Comparison of ENCODE assay signal across 8 cellular contexts in genomic region chr7:114048386-114049235, GRCh38.
DNase-seq lines count a peak whose midpoint lies in the region; ATAC-seq and TF ChIP-seq lines count a peak whose summit lies in the region.

No MANE protein-coding gene starts in this region.

- ATAC-seq in CD8-positive, alpha-beta T cell: no peak
- ATAC-seq in HG02678 (IDR thresholded peaks at IDR 0.05; ENCODE audit: unreplicated experiment) (peak; percentile 43), GM21381 (IDR thresholded peaks at IDR 0.05; ENCODE audit: unreplicated experiment) (no peak), GM18861 (IDR thresholded peaks at IDR 0.05; ENCODE audit: unreplicated experiment) (no peak)

- POLR2A ChIA-PET in CD8-positive, alpha-beta T cell (lab: Charles Lee): no interaction called here

- no peak for TF ChIP-seq CTCF in CD8-positive, alpha-beta T cell (IDR thresholded peaks at IDR 0.05)

- H3K27ac ChIP-seq in CD8-positive, alpha-beta T cell (ENCODE audit: low read depth, low read length): no peak overlapping the region
- H3K27ac ChIP-seq in SK-N-MC: no peak overlapping the region

- H3K4me3 ChIP-seq in CD8-positive, alpha-beta T cell (ENCODE audit: low read depth, low read length): peak overlapping the region; percentile 40
- peak overlapping the region; percentile 62 for H3K4me3 ChIP-seq in SK-N-MC

- H3K27me3 ChIP-seq in CD8-positive, alpha-beta T cell (ENCODE audit: insufficient read depth, low read length): no peaks in the 10 kb centered on the region

- no peak overlapping the region for H3K9ac ChIP-seq in SK-N-MC (ENCODE audit: insufficient read length)

- no peaks in the 10 kb centered on the region for H3K9me3 ChIP-seq in CD8-positive, alpha-beta T cell (ENCODE audit: low read length)
- H3K9me3 ChIP-seq in SK-N-MC (ENCODE audit: low read depth, low read length): no peaks in the 10 kb centered on the region

- H3K4me1 ChIP-seq in CD8-positive, alpha-beta T cell (ENCODE audit: insufficient read depth, low read length): no peaks in the 10 kb centered on the region

- DNase-seq in CD8-positive, alpha-beta T cell: no peak
- DNase-seq in SK-N-MC (ENCODE audit: low read depth, low spot score) (no peak), fibroblast of peridontal ligament (ENCODE audit: extremely low read depth) (peak; percentile 22), stromal cell of bone marrow (ENCODE audit: low read depth) (peak; percentile 40), NCI-H2171 (lab: John Stamatoyannopoulos, UW) (no peak)

- peak overlapping the region; percentile 53 for H3K27ac Mint-ChIP-seq in CD8-positive, alpha-beta T cell

- peaks cover 19% of the 10 kb centered on the region for H3K4me1 Mint-ChIP-seq in CD8-positive, alpha-beta T cell (ENCODE audit: low read depth)

- CTCF ChIA-PET in CD8-positive, alpha-beta T cell (lab: Charles Lee): interaction anchor here (1.0 kb wide), 1 partner anchor 23 kb away, joined by 3 read pairs; no protein-coding TSS in a partner anchor

- peak overlapping the region; percentile 76 for H3K4me3 Mint-ChIP-seq in CD8-positive, alpha-beta T cell

- no peaks in the 10 kb centered on the region for H3K9me3 Mint-ChIP-seq in CD8-positive, alpha-beta T cell

- no peaks in the 10 kb centered on the region for H3K27me3 Mint-ChIP-seq in CD8-positive, alpha-beta T cell (ENCODE audit: low read depth)

- no peaks in the 10 kb centered on the region for H3K36me3 ChIP-seq in CD8-positive, alpha-beta T cell (ENCODE audit: insufficient read depth, low read length)
- H3K36me3 ChIP-seq in SK-N-MC (ENCODE audit: insufficient read depth, low read length): no peaks in the 10 kb centered on the region

- no peaks in the 10 kb centered on the region for H3K36me3 Mint-ChIP-seq in CD8-positive, alpha-beta T cell

- intact Hi-C loops in CD8-positive, alpha-beta T cell (cut with DNase I, micrococcal nuclease): no loop called here

Comparison
In these comparisons a context has a peak if more than half of its experiments do, and no peak if none do; other contexts are left out.
1. DNase-seq: peak in fibroblast of peridontal ligament (single experiment) and stromal cell of bone marrow (single experiment); none in CD8-positive, alpha-beta T cell (0 of 7), SK-N-MC (single experiment) and NCI-H2171 (single experiment).